ENCODE assay signal across 23 cellular contexts in genomic region chr2:204901591-204901990, GRCh38.
"Had no signal": no experiment of that assay in that cellular context is flagged by ENCODE, and none has a peak within 500 bp of the region (broad histone marks: within the 10 kb centered on the region; RNA-seq: fewer than 3 reads in every experiment).

No MANE protein-coding gene starts in this region.

- H3K4me1 ChIP-seq: heart right ventricle, left lung, testis, upper lobe of left lung had no signal

- FAIRE-seq: colon had no signal

- H3K4me3 Mint-ChIP-seq: activated CD4-positive, alpha-beta T cell treated with anti-CD3 and anti-CD28 coated beads, Interleukin-2, amount 10 ng/mL, durations not matched to agents 7 days and 5 days; activated T-cell treated with anti-CD3 and anti-CD28 coated beads, Interleukin-2, amount 50 U/mL, for 24 hours; brain; central memory CD8-positive, alpha-beta T cell; naive thymus-derived CD4-positive, alpha-beta T cell; neural progenitor cell; stimulated activated naive B cell treated with anti-CD40 and anti-IgM and Interleukin-4, amounts not matched to agents 10 μg/mL and 1 μg/mL and 100 μg/mL, for 72 hours had no signal

- H3K4me2 ChIP-seq: neural progenitor cell had no signal

- H3K27ac Mint-ChIP-seq: activated CD4-positive, alpha-beta T cell treated with anti-CD3 and anti-CD28 coated beads, Interleukin-2, amount 10 ng/mL, durations not matched to agents 7 days and 5 days; activated T-cell treated with anti-CD3 and anti-CD28 coated beads, Interleukin-2, amount 50 U/mL, for 24 hours; brain; neural progenitor cell; stimulated activated naive B cell treated with anti-CD40 and anti-IgM and Interleukin-4, amounts not matched to agents 10 μg/mL and 1 μg/mL and 100 μg/mL, for 72 hours had no signal

- H3K27me3 Mint-ChIP-seq: activated CD4-positive, alpha-beta T cell treated with anti-CD3 and anti-CD28 coated beads, Interleukin-2, amount 10 ng/mL, durations not matched to agents 7 days and 5 days; activated T-cell treated with anti-CD3 and anti-CD28 coated beads, Interleukin-2, amount 50 U/mL, for 24 hours; central memory CD8-positive, alpha-beta T cell; naive thymus-derived CD4-positive, alpha-beta T cell had no signal

- H3K4me3 ChIP-seq: dorsolateral prefrontal cortex, heart right ventricle, left lung, lung, neural progenitor cell, sigmoid colon, testis, upper lobe of left lung had no signal

- H3K9me3 ChIP-seq: sigmoid colon, testis had no signal

- ATAC-seq: activated CD4-positive, CD25-positive, alpha-beta regulatory T cell treated with anti-CD3 and anti-CD28 coated beads, Interleukin-2, amount 50 U/mL, for 24 hours; heart right ventricle; left lung; naive thymus-derived CD4-positive, alpha-beta T cell; SK-N-SH treated with all-trans-retinoic acid at 6 μM for 48 hours; stimulated activated naive B cell treated with anti-CD40 and anti-IgM and Interleukin-4, amounts not matched to agents 10 μg/mL and 1 μg/mL and 100 μg/mL, for 72 hours had no signal

- H3K27ac ChIP-seq: dorsolateral prefrontal cortex, heart right ventricle, left lung, neural progenitor cell, sigmoid colon, testis, upper lobe of left lung had no signal

- DNase-seq: activated CD4-positive, alpha-beta T cell treated with anti-CD3 and anti-CD28 coated beads, Interleukin-2, amount 10 ng/mL, durations not matched to agents 7 days and 5 days; activated CD8-positive, alpha-beta memory T cell treated with anti-CD3 and anti-CD28 coated beads for 24 hours; activated CD8-positive, alpha-beta memory T cell treated with anti-CD3 and anti-CD28 coated beads, Interleukin-2, amount 50 U/mL, for 4 hours; activated naive CD4-positive, alpha-beta T cell treated with Interleukin-2 at 50 U/mL for 16 hours; activated T-cell treated with anti-CD3 and anti-CD28 coated beads, Interleukin-2, amount 50 U/mL, for 24 hours; dorsolateral prefrontal cortex; heart right ventricle; left lung; naive thymus-derived CD4-positive, alpha-beta T cell; posterior cingulate gyrus; sigmoid colon; stimulated activated CD4-positive, alpha-beta T cell treated with anti-CD3 and anti-CD28 coated beads, Interleukin-2, amount 100 ng/mL, for 48 hours; stimulated activated CD8-positive, alpha-beta memory T cell treated with anti-CD3 and anti-CD28 coated beads, Interleukin-4, amount 100 ng/mL, for 48 hours; stimulated activated naive B cell treated with anti-CD40 and anti-IgM and Interleukin-4, amounts not matched to agents 10 μg/mL and 1 μg/mL and 100 μg/mL, for 72 hours; testis had no signal
